In the genomic region with DNA sequence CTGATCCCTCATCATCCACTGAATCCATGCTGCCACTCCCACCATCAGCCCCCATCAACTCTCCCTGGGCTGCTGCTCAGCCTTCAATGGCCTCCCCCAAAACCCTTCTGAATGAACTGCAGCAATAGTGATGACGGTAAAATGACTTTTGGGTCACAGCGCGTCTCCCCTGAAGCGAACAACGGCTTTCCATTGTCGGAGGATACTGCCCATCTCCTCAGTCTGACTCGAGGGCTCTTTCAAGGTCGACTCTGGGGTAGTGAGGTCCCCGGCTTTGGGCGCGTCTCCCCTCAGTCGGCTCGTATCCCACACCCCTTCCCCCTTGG, we compare ENCODE assay signal across 8 cellular contexts. TPM values are rescaled to one million over a fixed set of nuclear protein-coding genes. Genes with fewer than 3 reads are reported as not detected.
DNase-seq lines count a peak whose midpoint lies in the region; ATAC-seq and TF ChIP-seq lines count a peak whose summit lies in the region.

No MANE protein-coding gene starts in this region.

- H3K4me1 ChIP-seq in ascending aorta (peaks cover 0 to 8% of the 10 kb centered on the region in 2 donors), right lobe of liver (peaks cover 0 to 16% (median 3%) of the 10 kb centered on the region in 4 donors), tibial artery (peaks cover 0 to 17% (median 9%) of the 10 kb centered on the region in 4 donors)

- no peak for ATAC-seq in activated CD8-positive, alpha-beta memory T cell treated with anti-CD3 and anti-CD28 coated beads, Interleukin-2, amount 10 ng/mL, durations not matched to agents 7 days and 5 days
- ATAC-seq in right lobe of liver: no peak
- no peak for ATAC-seq in HG02970 (IDR thresholded peaks at IDR 0.05; ENCODE audit: low FRiP score, unreplicated experiment)

- H3K27me3 ChIP-seq in ascending aorta (no peaks in the 10 kb centered on the region), right lobe of liver (no peaks in the 10 kb centered on the region), tibial artery (no peaks in the 10 kb centered on the region)

- intact Hi-C loops in ascending aorta (cut with DNase I) (loop anchor here (1.0 to 5.0 kb wide), 5 partner anchors 58 to 566 kb away; a partner anchor contains a TSS), right lobe of liver (cut with DNase I) (no loop called here), tibial artery (cut with DNase I; ENCODE audit: low total_unique reads) (loop anchor here (5.0 kb wide), 1 partner anchor 46 kb away; no protein-coding TSS in a partner anchor)

- H3K27ac Mint-ChIP-seq in activated CD8-positive, alpha-beta memory T cell treated with anti-CD3 and anti-CD28 coated beads, Interleukin-2, amount 10 ng/mL, durations not matched to agents 7 days and 5 days: peak overlapping the region; percentile 98

- TF ChIP-seq CTCF in ascending aorta (IDR thresholded peaks at IDR 0.05) (no peak), right lobe of liver (IDR thresholded peaks at IDR 0.05) (no peak), tibial artery (IDR thresholded peaks at IDR 0.05) (no peak)

- H3K36me3 ChIP-seq in ascending aorta (no peaks in the 10 kb centered on the region), right lobe of liver (no peaks in the 10 kb centered on the region), tibial artery (no peaks in the 10 kb centered on the region)

- no peaks in the 10 kb centered on the region for H3K9me3 ChIP-seq in ascending aorta
- H3K9me3 ChIP-seq in right lobe of liver: no peaks in the 10 kb centered on the region
- H3K9me3 ChIP-seq in tibial artery: no peaks in the 10 kb centered on the region

- DNase-seq in activated CD8-positive, alpha-beta memory T cell treated with anti-CD3 and anti-CD28 coated beads, Interleukin-2, amount 10 ng/mL, durations not matched to agents 7 days and 5 days: no peak
- no peak for DNase-seq in activated CD8-positive, alpha-beta memory T cell treated with anti-CD3 and anti-CD28 coated beads, Interleukin-2, amount 50 U/mL, for 48 hours
- peak in 1 of 2 donors; percentile 71 for DNase-seq in ascending aorta (ENCODE audit: low spot score in 2 of 2)
- DNase-seq in right lobe of liver: no peak
- DNase-seq in tibial artery: no peak
- DNase-seq in amygdala (lab: John Stamatoyannopoulos, UW): no peak
- no peak for DNase-seq in NCI-H2081 treated with DMSO at 0.1 percent for 48 hours (lab: John Stamatoyannopoulos, UW)

- no peaks in the 10 kb centered on the region for H3K9me3 Mint-ChIP-seq in activated CD8-positive, alpha-beta memory T cell treated with anti-CD3 and anti-CD28 coated beads, Interleukin-2, amount 10 ng/mL, durations not matched to agents 7 days and 5 days (ENCODE audit: low read depth)

- CTCF ChIA-PET in activated CD8-positive, alpha-beta memory T cell treated with anti-CD3 and anti-CD28 coated beads, Interleukin-2, amount 10 ng/mL, durations not matched to agents 7 days and 5 days (lab: Charles Lee): interaction anchor here (0.6 to 17.8 kb wide), 29 partner anchors 8 to 335 kb away, joined by 3 to 334 read pairs (median 5); a partner anchor contains a TSS

- H3K27ac ChIP-seq in ascending aorta: peak overlapping the region; percentile 63 to 82
- peak overlapping the region in 2 of 3 donors; percentile 52 to 69 for H3K27ac ChIP-seq in right lobe of liver
- H3K27ac ChIP-seq in tibial artery: peak overlapping the region; percentile 76 to 79

- TF ChIP-seq POLR2A in right lobe of liver (IDR thresholded peaks at IDR 0.05): no peak

- no peaks in the 10 kb centered on the region for H3K36me3 Mint-ChIP-seq in activated CD8-positive, alpha-beta memory T cell treated with anti-CD3 and anti-CD28 coated beads, Interleukin-2, amount 10 ng/mL, durations not matched to agents 7 days and 5 days

- peak overlapping the region; percentile 91 for H3K4me3 Mint-ChIP-seq in activated CD8-positive, alpha-beta memory T cell treated with anti-CD3 and anti-CD28 coated beads, Interleukin-2, amount 10 ng/mL, durations not matched to agents 7 days and 5 days

- H3K4me3 ChIP-seq in ascending aorta (peak overlapping the region; percentile 59 to 89), right lobe of liver (peak overlapping the region; percentile 55 to 82 (median 71)), tibial artery (peak overlapping the region; percentile 66 to 67)

- no peaks in the 10 kb centered on the region for H3K27me3 Mint-ChIP-seq in activated CD8-positive, alpha-beta memory T cell treated with anti-CD3 and anti-CD28 coated beads, Interleukin-2, amount 10 ng/mL, durations not matched to agents 7 days and 5 days

- peaks cover 47% of the 10 kb centered on the region for H3K4me1 Mint-ChIP-seq in activated CD8-positive, alpha-beta memory T cell treated with anti-CD3 and anti-CD28 coated beads, Interleukin-2, amount 10 ng/mL, durations not matched to agents 7 days and 5 days

- WGBS in right lobe of liver (ENCODE audit: insufficient coverage, low coverage, low lambda C conversion rate, missing lambda C conversion rate): 19% methylated on average over 12 of the region's 13 CpGs

RNA-seq across cellular contexts. Expression of a gene that starts 57.2 kb away (rescaled TPM):
- 10 to 100 TPM; 42.5 to 49.4 TPM for total RNA-seq in activated CD8-positive, alpha-beta memory T cell treated with anti-CD3 and anti-CD28 coated beads, Interleukin-2, amount 10 ng/mL, durations not matched to agents 7 days and 5 days
- 101 TPM for total RNA-seq in ascending aorta
- 10 to 100 TPM; 29.4 to 75.2 (median 36.6) TPM for total RNA-seq in right lobe of liver

Comparison
In these comparisons a context has a peak if more than half of its experiments do, and no peak if none do; other contexts are left out.
1. intact Hi-C loops: an anchor here in ascending aorta (1.0 to 5.0 kb wide) and tibial artery (5.0 kb wide); none called in right lobe of liver.